In the genomic region with DNA sequence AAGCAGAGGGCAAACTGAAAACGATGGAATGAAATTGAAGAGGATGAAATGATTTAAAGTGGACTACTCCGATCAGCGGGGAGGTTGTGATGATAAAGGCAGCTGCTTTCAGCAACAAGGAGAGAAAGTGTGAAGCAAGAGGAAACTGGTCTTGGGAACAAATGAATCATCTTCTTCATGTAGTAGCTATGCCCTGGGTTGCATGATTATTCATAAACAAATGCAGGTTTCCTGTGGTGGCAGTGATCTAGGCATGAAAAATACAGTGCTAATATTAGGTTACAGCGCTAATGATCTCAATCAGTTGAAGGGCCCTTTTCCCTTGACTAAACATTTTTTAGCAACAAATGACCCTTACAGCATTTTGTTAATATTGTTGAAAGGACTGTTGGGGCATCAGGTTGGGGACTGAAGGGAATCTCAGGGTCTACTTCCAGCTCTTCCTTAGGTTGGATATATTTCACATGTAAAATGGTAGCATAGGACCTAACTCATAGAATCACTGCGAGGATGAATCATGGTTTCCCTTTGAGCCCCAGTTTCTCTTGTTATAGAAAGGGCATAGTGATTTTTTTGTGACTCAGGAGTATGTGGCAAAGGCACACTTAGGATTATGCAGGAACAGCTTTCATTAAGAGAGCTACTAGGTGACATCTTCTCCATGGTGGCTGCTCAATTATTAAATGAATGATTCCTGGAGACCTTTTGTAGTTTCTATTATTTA, we compare ENCODE assay signal across 8 cellular contexts. TPM values are rescaled to one million over a fixed set of nuclear protein-coding genes. Genes with fewer than 3 reads are reported as not detected.
DNase-seq lines count a peak whose midpoint lies in the region; ATAC-seq, FAIRE-seq and TF ChIP-seq lines count a peak whose summit lies in the region.

No MANE protein-coding gene starts in this region.

- H3K4me3 ChIP-seq in ACC112 (ENCODE audit: low read depth, low read length) (peak overlapping the region; percentile 86), pancreas (no peak overlapping the region), Caco-2 (ENCODE audit: low read depth, low read length) (no peak overlapping the region)

- peaks cover 24% of the 10 kb centered on the region for H3K4me1 ChIP-seq in ACC112 (ENCODE audit: control insufficient read depth, insufficient read depth, low read length, unreplicated experiment)
- peaks cover 0 to 18% (median 12%) of the 10 kb centered on the region in 3 donors for H3K4me1 ChIP-seq in pancreas
- peaks cover 9% of the 10 kb centered on the region for H3K4me1 ChIP-seq in Caco-2

- intact Hi-C loops in pancreas (cut with DNase I): loop anchor here in 2 of 3 donors (10.0 kb wide), 2 partner anchors 155 to 175 kb away; no protein-coding TSS in a partner anchor
- intact Hi-C loops in Caco-2 (cut with micrococcal nuclease; ENCODE audit: unreplicated experiment): loop anchor here (5.0 kb wide), 1 partner anchor 142 kb away; no protein-coding TSS in a partner anchor

- H3K36me3 Mint-ChIP-seq in activated T-cell treated with anti-CD3 and anti-CD28 coated beads, Interleukin-2, amount 50 U/mL, for 72 hours (ENCODE audit: insufficient read depth in 2 of 2): peaks cover 0 to 2% of the 10 kb centered on the region in 2 donors
- H3K36me3 Mint-ChIP-seq in Caco-2 (ENCODE audit: insufficient read depth, unreplicated experiment): peaks cover 7% of the 10 kb centered on the region

- H2AFZ ChIP-seq in ACC112 (ENCODE audit: low read length, unreplicated experiment): peak overlapping the region; percentile 87

- H3K27me3 ChIP-seq in ACC112 (ENCODE audit: insufficient read depth, low read length) (no peaks in the 10 kb centered on the region), pancreas (no peaks in the 10 kb centered on the region), Caco-2 (replicated peaks; ENCODE audit: control insufficient read depth, insufficient read depth, low read length) (no peaks in the 10 kb centered on the region)

- peaks cover 15% of the 10 kb centered on the region for H3K27me3 Mint-ChIP-seq in activated T-cell treated with anti-CD3 and anti-CD28 coated beads, Interleukin-2, amount 50 U/mL, for 72 hours (ENCODE audit: low read depth)
- no peaks in the 10 kb centered on the region for H3K27me3 Mint-ChIP-seq in Caco-2 (ENCODE audit: insufficient read depth, unreplicated experiment)

- no peaks in the 10 kb centered on the region for H3K36me3 ChIP-seq in ACC112 (ENCODE audit: insufficient read depth, low read length)
- H3K36me3 ChIP-seq in pancreas: no peaks in the 10 kb centered on the region
- H3K36me3 ChIP-seq in Caco-2 (ENCODE audit: control insufficient read depth, insufficient read depth, low read length): no peaks in the 10 kb centered on the region

- H3K79me2 ChIP-seq in ACC112 (ENCODE audit: control insufficient read depth, insufficient read depth, low read length, unreplicated experiment): peaks cover 28% of the 10 kb centered on the region

- TF ChIP-seq CTCF in pancreas (IDR thresholded peaks at IDR 0.05): no peak
- no peak for TF ChIP-seq CTCF in Caco-2 (IDR thresholded peaks at IDR 0.05; ENCODE audit: insufficient read depth in 1 of 2, low read depth in 1 of 2, low read length in 1 of 2, severe bottlenecking in 1 of 2, unreplicated experiment in 1 of 2)

- peak overlapping the region; percentile 68 to 79 for H3K4me3 Mint-ChIP-seq in activated T-cell treated with anti-CD3 and anti-CD28 coated beads, Interleukin-2, amount 50 U/mL, for 72 hours
- no peak overlapping the region for H3K4me3 Mint-ChIP-seq in Caco-2 (ENCODE audit: unreplicated experiment)

- CTCF ChIA-PET in Caco-2 (lab: Charles Lee): no interaction called here

- DNase-seq in activated T-cell treated with anti-CD3 and anti-CD28 coated beads, Interleukin-2, amount 50 U/mL, for 72 hours: peak; percentile 47 to 53
- peak; percentile 98 for DNase-seq in iris pigment epithelial cell (ENCODE audit: low read depth)
- no peak for DNase-seq in pancreas
- no peak for DNase-seq in mucosa of gallbladder (ENCODE audit: low spot score)
- no peak for DNase-seq in Caco-2

- H3K27ac ChIP-seq in ACC112 (ENCODE audit: low read depth, low read length) (peak overlapping the region; percentile 98), pancreas (no peak overlapping the region)

- no peak for FAIRE-seq in pancreas (lab: Jason Lieb, UNC)

- POLR2A ChIA-PET in Caco-2 (lab: Charles Lee): no interaction called here

- peak; percentile 54 for ATAC-seq in GM18858 (IDR thresholded peaks at IDR 0.05; ENCODE audit: unreplicated experiment)
- ATAC-seq in HG03469 (IDR thresholded peaks at IDR 0.05; ENCODE audit: unreplicated experiment): peak; percentile 49
- peak; percentile 62 to 70 for ATAC-seq in activated T-cell treated with anti-CD3 and anti-CD28 coated beads, Interleukin-2, amount 50 U/mL, for 72 hours (replicated peaks in 1 of 2)
- no peak for ATAC-seq in pancreas

- 80 to 84% methylated on average over 5 of the region's 5 CpGs for WGBS in pancreas, 2 donors

- peaks cover 2 to 3% of the 10 kb centered on the region in 2 donors for H3K9me3 Mint-ChIP-seq in activated T-cell treated with anti-CD3 and anti-CD28 coated beads, Interleukin-2, amount 50 U/mL, for 72 hours
- H3K9me3 Mint-ChIP-seq in Caco-2 (ENCODE audit: unreplicated experiment): no peaks in the 10 kb centered on the region

- BruUV-seq in Caco-2 (replicated peaks; lab: Mats Ljungman, UMichigan): no TSS peak

- H3K27ac Mint-ChIP-seq in activated T-cell treated with anti-CD3 and anti-CD28 coated beads, Interleukin-2, amount 50 U/mL, for 72 hours: peak overlapping the region; percentile 8
- no peak overlapping the region for H3K27ac Mint-ChIP-seq in Caco-2 (ENCODE audit: unreplicated experiment)

- H3K4me1 Mint-ChIP-seq in activated T-cell treated with anti-CD3 and anti-CD28 coated beads, Interleukin-2, amount 50 U/mL, for 72 hours (ENCODE audit: low read depth): peaks cover 43% of the 10 kb centered on the region
- peaks cover 14% of the 10 kb centered on the region for H3K4me1 Mint-ChIP-seq in Caco-2 (ENCODE audit: low read depth, unreplicated experiment)

- H3K9me3 ChIP-seq in pancreas: no peaks in the 10 kb centered on the region
- H3K9me3 ChIP-seq in Caco-2: no peaks in the 10 kb centered on the region

RNA-seq across cellular contexts. Expression of a gene that starts 1.9 kb away (rescaled TPM):
- 1 to 10 TPM; 4.4 to 5.7 TPM for total RNA-seq in activated T-cell treated with anti-CD3 and anti-CD28 coated beads, Interleukin-2, amount 50 U/mL, for 72 hours
- total RNA-seq in pancreas (10 to 100 TPM; 11.8 to 16.9 (median 14.0) TPM), mucosa of gallbladder (22.6 TPM), Caco-2 (2022) (18.0 and 18.4 TPM in 2 replicates)
- polyA plus RNA-seq in pancreas: 1 to 10 TPM; 3.0 to 7.5 TPM

Comparison
In these comparisons a context has a peak if more than half of its experiments do, and no peak if none do; other contexts are left out.
1. ATAC-seq: peak in GM18858 (single experiment), HG03469 (single experiment) and activated T-cell treated with anti-CD3 and anti-CD28 coated beads, Interleukin-2, amount 50 U/mL, for 72 hours (2 of 2); none in pancreas (0 of 4).
2. DNase-seq: peak in activated T-cell treated with anti-CD3 and anti-CD28 coated beads, Interleukin-2, amount 50 U/mL, for 72 hours (2 of 2) and iris pigment epithelial cell (single experiment); none in pancreas (0 of 6), mucosa of gallbladder (single experiment) and Caco-2 (0 of 2).